8 cellular contexts compared by ENCODE assay signal in genomic region chr14:22870811-22871199, GRCh38. TPM values are rescaled to one million over a fixed set of nuclear protein-coding genes. Genes with fewer than 3 reads are reported as not detected.
A peak's percentile ranks its signal among the peaks of the same experiment; 100 is the strongest.
DNase-seq lines count a peak whose midpoint lies in the region; ATAC-seq and TF ChIP-seq lines count a peak whose summit lies in the region.

No MANE protein-coding gene starts in this region.

- H2AFZ ChIP-seq in DND-41 (ENCODE audit: low read depth, low read length): peak overlapping the region; percentile 78
- peak overlapping the region; percentile 53; the same call in 1 of the 2 replicates for H2AFZ ChIP-seq in KMS-11 (ENCODE audit: low read depth)

- in situ Hi-C loops in brain microvascular endothelial cell (cut with HindIII; ENCODE audit: low pct_ligation_motif_present, low sequenced_read_pairs): no loop called here

- no peak for TF ChIP-seq CTCF in DND-41 (IDR thresholded peaks at IDR 0.05; ENCODE audit: borderline replicate concordance, extremely low read depth, low read length, poor library complexity, severe bottlenecking)
- TF ChIP-seq CTCF in KMS-11 (conservative IDR thresholded peaks at IDR 0.05; ENCODE audit: low read depth, low read length): no peak
- TF ChIP-seq CTCF in brain microvascular endothelial cell (IDR thresholded peaks at IDR 0.05; ENCODE audit: low read depth, low read length, missing control alignments): no peak
- no peak for TF ChIP-seq CTCF in mesothelial cell of epicardium (IDR thresholded peaks at IDR 0.05; ENCODE audit: unreplicated experiment)
- TF ChIP-seq CTCF in GM10266 (IDR thresholded peaks at IDR 0.05; ENCODE audit: control insufficient read depth, insufficient read depth, low read depth, missing control alignments): no peak

- peak overlapping the region; percentile 51 to 62; a peak in 3 of 4 replicates for H3K4me3 ChIP-seq in DND-41 (ENCODE audit: low read depth in 1 of 2, low read length in 2 of 2)
- H3K4me3 ChIP-seq in KMS-11 (IDR thresholded peaks at IDR 0.05; ENCODE audit: insufficient read depth, low read depth, low read length): no peak overlapping the region
- peak overlapping the region; percentile 80 for H3K4me3 ChIP-seq in brain microvascular endothelial cell (ENCODE audit: low read depth, low read length)

- H3K4me3 Mint-ChIP-seq in mesothelial cell of epicardium: peak overlapping the region; percentile 93

- ATAC-seq in DND-41 (ENCODE audit: insufficient read depth, low read depth) (peak; percentile 20; the same call in 1 of the 3 replicates), GM21717 (IDR thresholded peaks at IDR 0.05; ENCODE audit: unreplicated experiment) (peak; percentile 38)

- H3K27ac ChIP-seq in DND-41 (ENCODE audit: low read length): peak overlapping the region; percentile 81
- peak overlapping the region; percentile 69 for H3K27ac ChIP-seq in KMS-11
- peak overlapping the region; percentile 81 for H3K27ac ChIP-seq in brain microvascular endothelial cell

- peak overlapping the region; percentile 64 for H3K9ac ChIP-seq in DND-41 (ENCODE audit: low read depth, low read length)
- peak overlapping the region; percentile 20; the same call in 1 of the 2 replicates for H3K9ac ChIP-seq in KMS-11

- no peaks in the 10 kb centered on the region for H3K79me2 ChIP-seq in DND-41 (ENCODE audit: insufficient read depth, low read length)
- no peaks in the 10 kb centered on the region for H3K79me2 ChIP-seq in KMS-11 (ENCODE audit: insufficient read depth, low read depth)

- peaks cover 10% of the 10 kb centered on the region for H3K36me3 Mint-ChIP-seq in mesothelial cell of epicardium

- peaks cover 24% of the 10 kb centered on the region for H3K4me1 ChIP-seq in DND-41 (ENCODE audit: insufficient read depth, low read length)
- peaks cover 22% of the 10 kb centered on the region for H3K4me1 ChIP-seq in KMS-11 (ENCODE audit: low read depth, poor library complexity, severe bottlenecking)

- peak overlapping the region; percentile 67 for H3K4me2 ChIP-seq in DND-41 (ENCODE audit: insufficient read depth, low read length)
- H3K4me2 ChIP-seq in KMS-11: peak overlapping the region; percentile 95

- H4K20me1 ChIP-seq in DND-41 (ENCODE audit: insufficient read depth, low read length): peaks cover 17% of the 10 kb centered on the region
- H4K20me1 ChIP-seq in KMS-11 (ENCODE audit: insufficient read depth): no peaks in the 10 kb centered on the region

- H3K9me3 ChIP-seq in DND-41 (ENCODE audit: insufficient read depth, low read length, severe bottlenecking): no peaks in the 10 kb centered on the region

- H3K27me3 ChIP-seq in DND-41 (ENCODE audit: insufficient read depth, low read length, poor library complexity) (peaks cover 2% of the 10 kb centered on the region), KMS-11 (ENCODE audit: insufficient read depth, low read depth) (no peaks in the 10 kb centered on the region), brain microvascular endothelial cell (replicated peaks) (no peaks in the 10 kb centered on the region)

- no peaks in the 10 kb centered on the region for H3K9me3 Mint-ChIP-seq in mesothelial cell of epicardium

- H3K4me1 Mint-ChIP-seq in mesothelial cell of epicardium: peaks cover 18% of the 10 kb centered on the region

- peak overlapping the region; percentile 100 for H3K27ac Mint-ChIP-seq in mesothelial cell of epicardium

- H3K36me3 ChIP-seq in DND-41 (ENCODE audit: insufficient read depth, low read length) (peaks cover 2% of the 10 kb centered on the region; the same call in 1 of the 2 replicates), KMS-11 (ENCODE audit: insufficient read depth) (no peaks in the 10 kb centered on the region), brain microvascular endothelial cell (replicated peaks) (peaks cover 25% of the 10 kb centered on the region)

- DNase-seq in DND-41 (no peak), brain microvascular endothelial cell (no peak), mesothelial cell of epicardium (ENCODE audit: low spot score in 2 of 2, unreplicated experiment in 2 of 2) (no peak), NCI-H510A treated with DMSO at 0.1 percent for 48 hours (lab: John Stamatoyannopoulos, UW) (no peak), GM10266 (ENCODE audit: extremely low spot score) (no peak), activated gamma-delta T cell (lab: John Stamatoyannopoulos, UW) (no peak)

- H3K27me3 Mint-ChIP-seq in mesothelial cell of epicardium (ENCODE audit: low read depth): no peaks in the 10 kb centered on the region

RNA-seq across cellular contexts. Expression of gene LRP10, which starts 0.7 kb away (rescaled TPM):
- 38.6 to 40.4 TPM (median 39.8 TPM) in 3 replicates for total RNA-seq in mesothelial cell of epicardium

RNA-seq across cellular contexts. Expression of gene REM2, which starts 12.2 kb away (rescaled TPM):
- total RNA-seq in mesothelial cell of epicardium: 2.6 to 3.0 TPM (median 3.0 TPM) in 3 replicates

RNA-seq across cellular contexts. Expression of gene MMP14, which starts 34.4 kb away (rescaled TPM):
- 302 to 306 TPM (median 304 TPM) in 3 replicates for total RNA-seq in mesothelial cell of epicardium

RNA-seq across cellular contexts. Expression of gene MRPL52, which starts 41.1 kb away (rescaled TPM):
- 67.4 to 77.0 TPM (median 74.4 TPM) in 3 replicates for total RNA-seq in mesothelial cell of epicardium

RNA-seq across cellular contexts. Expression of gene RBM23, which starts 48.1 kb away (rescaled TPM):
- 97.9 to 106 TPM (median 101 TPM) in 3 replicates for total RNA-seq in mesothelial cell of epicardium
